31 cellular contexts compared by ENCODE assay signal in genomic region chr7:90603346-90603745, GRCh38.
"Had no signal": no experiment of that assay in that cellular context is flagged by ENCODE, and none has a peak within 500 bp of the region (broad histone marks: within the 10 kb centered on the region; RNA-seq: fewer than 3 reads in every experiment).

No MANE protein-coding gene starts in this region.

- FAIRE-seq: astrocyte, bronchial epithelial cell, TTC549 had no signal

- H3K4me3 ChIP-seq: coronary artery, dorsolateral prefrontal cortex, esophagus muscularis mucosa, gastrocnemius medialis, heart left ventricle had no signal

- H3K27me3 ChIP-seq: brain microvascular endothelial cell, dorsolateral prefrontal cortex, esophagus muscularis mucosa, foreskin keratinocyte, gastrocnemius medialis, heart left ventricle had no signal

- H3K27ac ChIP-seq: brain microvascular endothelial cell, coronary artery, dorsolateral prefrontal cortex, esophagus muscularis mucosa, foreskin keratinocyte, gastrocnemius medialis, heart left ventricle, WERI-Rb-1 had no signal

- DNase-seq: activated B cell treated with CpG ODN at 0.5 μM for 24 hours; activated CD4-positive, alpha-beta T cell treated with anti-CD3 and anti-CD28 coated beads for 48 hours; activated CD4-positive, alpha-beta T cell treated with anti-CD3 and anti-CD28 coated beads, Interleukin-2, amount 50 U/mL, for 1 hour; activated CD4-positive, alpha-beta T cell treated with anti-CD3 and anti-CD28 coated beads, Interleukin-2, amount 50 U/mL, for 48 hours; activated CD8-positive, alpha-beta memory T cell treated with anti-CD3 and anti-CD28 coated beads for 24 hours; activated CD8-positive, alpha-beta T cell treated with anti-CD3 and anti-CD28 coated beads for 36 hours; activated effector memory CD4-positive, alpha-beta T cell treated with Interleukin-2 at 50 U/mL for 16 hours; activated gamma-delta T cell treated with Interleukin-2 at 50 U/mL for 16 hours; activated naive CD4-positive, alpha-beta T cell treated with anti-CD3 and anti-CD28 coated beads, Interleukin-2, amount 50 U/mL, for 16 hours; activated naive CD4-positive, alpha-beta T cell treated with Interleukin-2 at 50 U/mL for 16 hours; activated T-cell treated with anti-CD3 and anti-CD28 coated beads, Interleukin-2, amount 50 U/mL, for 4 hours; amniotic stem cell; anterior cingulate cortex; brain microvascular endothelial cell; dorsolateral prefrontal cortex; effector memory CD4-positive, alpha-beta T cell; endodermal cell; erythroblast; foreskin keratinocyte; gastrocnemius medialis; glutamatergic neuron; heart left ventricle; hypothalamus; WERI-Rb-1 had no signal

- ATAC-seq: activated CD4-positive, CD25-positive, alpha-beta regulatory T cell treated with anti-CD3 and anti-CD28 coated beads, Interleukin-2, amount 50 U/mL, for 24 hours; activated CD8-positive, alpha-beta T cell treated with anti-CD3 and anti-CD28 coated beads for 36 hours; activated T-cell treated with anti-CD3 and anti-CD28 coated beads, Interleukin-2, amount 50 U/mL, for 4 hours; activated T-helper 17 cell treated with anti-CD3 and anti-CD28 coated beads, Interleukin-2, amount 50 U/mL, for 72 hours; foreskin keratinocyte; gastrocnemius medialis; heart left ventricle had no signal

- H3K9me3 ChIP-seq: esophagus muscularis mucosa, gastrocnemius medialis, heart left ventricle had no signal

- H3K36me3 ChIP-seq: brain microvascular endothelial cell, esophagus muscularis mucosa, gastrocnemius medialis, heart left ventricle, WERI-Rb-1 had no signal
